Comparison of ENCODE assay signal across 33 cellular contexts in genomic region chr7:100519580-100519979, GRCh38. TPM values are rescaled to one million over a fixed set of nuclear protein-coding genes. Genes with fewer than 3 reads are reported as not detected.
"Had no signal": no experiment of that assay in that cellular context is flagged by ENCODE, and none has a peak within 500 bp of the region (broad histone marks: within the 10 kb centered on the region; RNA-seq: fewer than 3 reads in every experiment).

No MANE protein-coding gene starts in this region.

- H3K36me3 ChIP-seq: adrenal gland, esophagus muscularis mucosa, gastrocnemius medialis, heart left ventricle had no signal

- H3K36me3 Mint-ChIP-seq: activated CD4-positive, alpha-beta memory T cell treated with anti-CD3 and anti-CD28 coated beads for 36 hours; activated CD8-positive, alpha-beta memory T cell treated with anti-CD3 and anti-CD28 coated beads, Interleukin-2, amount 10 ng/mL, durations not matched to agents 7 days and 5 days; activated naive CD4-positive, alpha-beta T cell treated with anti-CD3 and anti-CD28 coated beads, Interleukin-2, amount 50 U/mL, for 24 hours; activated naive CD8-positive, alpha-beta T cell treated with anti-CD3 and anti-CD28 coated beads for 36 hours had no signal

- H3K27me3 ChIP-seq: adrenal gland, body of pancreas, esophagus muscularis mucosa, foreskin keratinocyte, gastrocnemius medialis, heart left ventricle had no signal

- H3K9me3 Mint-ChIP-seq: activated CD4-positive, alpha-beta memory T cell treated with anti-CD3 and anti-CD28 coated beads for 36 hours; activated naive CD4-positive, alpha-beta T cell treated with anti-CD3 and anti-CD28 coated beads for 36 hours; activated naive CD4-positive, alpha-beta T cell treated with anti-CD3 and anti-CD28 coated beads, Interleukin-2, amount 50 U/mL, for 24 hours; activated naive CD8-positive, alpha-beta T cell treated with anti-CD3 and anti-CD28 coated beads for 36 hours; activated naive CD8-positive, alpha-beta T cell treated with anti-CD3 and anti-CD28 coated beads, Interleukin-2, amount 50 U/mL, for 24 hours; activated T-helper 1 cell treated with anti-CD3 and anti-CD28 coated beads, Interleukin-12 subunit alpha, Interleukin-12 subunit beta, Interleukin-2, Interleukin-4 antibody, amounts not matched to agents 30 ng/mL and 10 ng/mL and 1 ng/mL, durations not matched to agents 14 hours and 24 hours and 36 hours; activated T-helper 2 cell treated with anti-CD3 and anti-CD28 coated beads, Interferon-gamma antibody, Interleukin-2, Interleukin-4, amounts not matched to agents 10 μg/mL and 5 μg/mL and 100 μg/mL, durations not matched to agents 14 hours and 24 hours and 36 hours; effector memory CD8-positive, alpha-beta T cell; T-helper 1 cell treated with Interleukin-12 subunit alpha and Interleukin-12 subunit beta and Interleukin-4 antibody, amounts not matched to agents 30 μg/mL and 1 μg/mL, for 36 hours; T-helper 2 cell treated with Interferon-gamma antibody and Interleukin-4, amounts not matched to agents 5 μg/mL and 100 μg/mL, for 36 hours had no signal

- H3K27me3 Mint-ChIP-seq: activated CD4-positive, alpha-beta memory T cell treated with anti-CD3 and anti-CD28 coated beads for 36 hours; activated CD8-positive, alpha-beta memory T cell treated with anti-CD3 and anti-CD28 coated beads, Interleukin-2, amount 10 ng/mL, durations not matched to agents 7 days and 5 days; activated naive CD4-positive, alpha-beta T cell treated with anti-CD3 and anti-CD28 coated beads, Interleukin-2, amount 50 U/mL, for 24 hours; activated naive CD8-positive, alpha-beta T cell treated with anti-CD3 and anti-CD28 coated beads for 36 hours; activated naive CD8-positive, alpha-beta T cell treated with anti-CD3 and anti-CD28 coated beads, Interleukin-2, amount 50 U/mL, for 24 hours; effector memory CD8-positive, alpha-beta T cell had no signal

- H3K4me3 Mint-ChIP-seq: activated CD4-positive, alpha-beta memory T cell treated with anti-CD3 and anti-CD28 coated beads for 36 hours; activated CD8-positive, alpha-beta memory T cell treated with anti-CD3 and anti-CD28 coated beads, Interleukin-2, amount 10 ng/mL, durations not matched to agents 7 days and 5 days; activated CD8-positive, alpha-beta T cell treated with anti-CD3 and anti-CD28 coated beads, Interleukin-2, amount 10 ng/mL, durations not matched to agents 7 days and 5 days; activated naive CD4-positive, alpha-beta T cell treated with anti-CD3 and anti-CD28 coated beads for 36 hours; activated naive CD4-positive, alpha-beta T cell treated with anti-CD3 and anti-CD28 coated beads, Interleukin-2, amount 50 U/mL, for 24 hours; activated naive CD8-positive, alpha-beta T cell treated with anti-CD3 and anti-CD28 coated beads for 36 hours; activated naive CD8-positive, alpha-beta T cell treated with anti-CD3 and anti-CD28 coated beads, Interleukin-2, amount 50 U/mL, for 24 hours; activated T-helper 1 cell treated with anti-CD3 and anti-CD28 coated beads, Interleukin-12 subunit alpha, Interleukin-12 subunit beta, Interleukin-2, Interleukin-4 antibody, amounts not matched to agents 30 ng/mL and 10 ng/mL and 1 ng/mL, durations not matched to agents 14 hours and 24 hours and 36 hours; effector memory CD8-positive, alpha-beta T cell; T-helper 1 cell treated with Interleukin-12 subunit alpha and Interleukin-12 subunit beta and Interleukin-4 antibody, amounts not matched to agents 30 μg/mL and 1 μg/mL, for 36 hours; T-helper 2 cell treated with Interferon-gamma antibody and Interleukin-4, amounts not matched to agents 5 μg/mL and 100 μg/mL, for 36 hours had no signal

- H3K27ac ChIP-seq: adrenal gland, body of pancreas, esophagus muscularis mucosa, foreskin keratinocyte, gastrocnemius medialis, heart left ventricle had no signal

- H3K4me3 ChIP-seq: adrenal gland, body of pancreas, esophagus muscularis mucosa, gastrocnemius medialis, heart left ventricle had no signal

- H3K27ac Mint-ChIP-seq: activated CD4-positive, alpha-beta memory T cell treated with anti-CD3 and anti-CD28 coated beads for 36 hours; activated CD8-positive, alpha-beta memory T cell treated with anti-CD3 and anti-CD28 coated beads, Interleukin-2, amount 10 ng/mL, durations not matched to agents 7 days and 5 days; activated CD8-positive, alpha-beta T cell treated with anti-CD3 and anti-CD28 coated beads, Interleukin-2, amount 10 ng/mL, durations not matched to agents 7 days and 5 days; activated naive CD4-positive, alpha-beta T cell treated with anti-CD3 and anti-CD28 coated beads for 36 hours; activated naive CD4-positive, alpha-beta T cell treated with anti-CD3 and anti-CD28 coated beads, Interleukin-2, amount 50 U/mL, for 24 hours; activated naive CD8-positive, alpha-beta T cell treated with anti-CD3 and anti-CD28 coated beads for 36 hours; activated naive CD8-positive, alpha-beta T cell treated with anti-CD3 and anti-CD28 coated beads, Interleukin-2, amount 50 U/mL, for 24 hours; activated T-helper 1 cell treated with anti-CD3 and anti-CD28 coated beads, Interleukin-12 subunit alpha, Interleukin-12 subunit beta, Interleukin-2, Interleukin-4 antibody, amounts not matched to agents 30 ng/mL and 10 ng/mL and 1 ng/mL, durations not matched to agents 14 hours and 24 hours and 36 hours; activated T-helper 2 cell treated with anti-CD3 and anti-CD28 coated beads, Interferon-gamma antibody, Interleukin-2, Interleukin-4, amounts not matched to agents 10 μg/mL and 5 μg/mL and 100 μg/mL, durations not matched to agents 14 hours and 24 hours and 36 hours; effector memory CD8-positive, alpha-beta T cell; T-helper 1 cell treated with Interleukin-12 subunit alpha and Interleukin-12 subunit beta and Interleukin-4 antibody, amounts not matched to agents 30 μg/mL and 1 μg/mL, for 36 hours; T-helper 2 cell treated with Interferon-gamma antibody and Interleukin-4, amounts not matched to agents 5 μg/mL and 100 μg/mL, for 36 hours had no signal

- H3K4me1 ChIP-seq: body of pancreas, gastrocnemius medialis had no signal

- FAIRE-seq: colon had no signal

- H3K9me3 ChIP-seq: adrenal gland, body of pancreas, esophagus muscularis mucosa, gastrocnemius medialis, heart left ventricle had no signal

- ATAC-seq: activated CD8-positive, alpha-beta memory T cell treated with anti-CD3 and anti-CD28 coated beads, Interleukin-2, amount 10 ng/mL, durations not matched to agents 7 days and 5 days; activated CD8-positive, alpha-beta T cell treated with anti-CD3 and anti-CD28 coated beads, Interleukin-2, amount 10 ng/mL, durations not matched to agents 7 days and 5 days; activated naive CD8-positive, alpha-beta T cell treated with anti-CD3 and anti-CD28 coated beads, Interleukin-2, amount 50 U/mL, for 24 hours; body of pancreas; effector memory CD8-positive, alpha-beta T cell; foreskin keratinocyte; gastrocnemius medialis; heart left ventricle had no signal

- DNase-seq: activated CD4-positive, alpha-beta memory T cell treated with anti-CD3 and anti-CD28 coated beads for 36 hours; activated CD4-positive, alpha-beta T cell treated with anti-CD3 and anti-CD28 coated beads for 1 hour; activated CD4-positive, alpha-beta T cell treated with anti-CD3 and anti-CD28 coated beads for 4 hours; activated CD8-positive, alpha-beta memory T cell treated with anti-CD3 and anti-CD28 coated beads, Interleukin-2, amount 10 ng/mL, durations not matched to agents 7 days and 5 days; activated CD8-positive, alpha-beta memory T cell treated with anti-CD3 and anti-CD28 coated beads, Interleukin-2, amount 50 U/mL, for 4 hours; activated CD8-positive, alpha-beta T cell treated with anti-CD3 and anti-CD28 coated beads, Interleukin-2, amount 10 ng/mL, durations not matched to agents 7 days and 5 days; activated effector memory CD4-positive, alpha-beta T cell treated with anti-CD3 and anti-CD28 coated beads, Interleukin-2, amount 50 U/mL, for 16 hours; activated naive CD4-positive, alpha-beta T cell treated with anti-CD3 and anti-CD28 coated beads for 36 hours; activated naive CD8-positive, alpha-beta T cell treated with anti-CD3 and anti-CD28 coated beads for 36 hours; activated naive CD8-positive, alpha-beta T cell treated with anti-CD3 and anti-CD28 coated beads, Interleukin-2, amount 50 U/mL, for 24 hours; activated T-cell treated with anti-CD3 and anti-CD28 coated beads, Interleukin-2, amount 50 U/mL, for 1 hour; activated T-cell treated with anti-CD3 and anti-CD28 coated beads, Interleukin-2, amount 50 U/mL, for 48 hours; adrenal gland; amygdala; body of pancreas; caudate nucleus; cortex of kidney; dermis blood vessel endothelial cell; effector CD4-positive, alpha-beta T cell; effector memory CD8-positive, alpha-beta T cell; erythroblast; foreskin keratinocyte; gastrocnemius medialis; glutamatergic neuron; heart left ventricle; T1000 had no signal

RNA-seq across cellular contexts. Expression of gene SAP25, which starts 54.1 kb away (rescaled TPM):
- total RNA-seq: body of pancreas, dermis blood vessel endothelial cell, foreskin keratinocyte had no signal
